8 cellular contexts compared by ENCODE assay signal in the genomic region with DNA sequence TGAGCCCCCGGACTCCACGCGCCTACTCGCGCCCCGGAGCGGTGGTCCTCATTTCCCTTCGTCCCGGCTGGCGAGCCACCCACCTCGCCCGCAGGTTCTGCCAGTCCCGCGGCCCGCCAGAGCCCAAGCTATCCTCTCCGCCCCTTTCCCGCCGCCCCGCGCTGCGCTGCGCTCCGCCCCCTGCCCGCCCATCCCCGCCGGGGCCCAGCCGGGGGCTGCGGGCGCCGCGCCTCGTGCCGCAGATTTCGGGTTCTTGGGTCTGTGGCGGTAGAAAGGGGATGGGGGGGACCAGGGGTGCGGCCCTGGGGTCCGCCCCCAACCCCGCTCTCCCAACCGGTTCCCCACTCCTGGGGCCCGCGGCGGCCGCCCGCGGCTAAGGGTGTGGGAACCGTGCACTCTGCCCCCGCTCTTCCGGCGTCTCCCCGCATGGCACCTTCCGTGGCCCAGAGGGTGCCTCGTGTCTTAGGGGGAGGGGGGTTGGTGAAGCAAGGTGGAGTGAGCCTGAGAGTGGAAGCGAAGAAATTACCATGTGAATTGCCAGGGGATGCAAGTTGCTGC.
DNase-seq lines count a peak whose midpoint lies in the region; ATAC-seq lines count a peak whose summit lies in the region.

No MANE protein-coding gene starts in this region.

- H3K9me3 Mint-ChIP-seq in activated naive CD8-positive, alpha-beta T cell treated with anti-CD3 and anti-CD28 coated beads, Interleukin-2, amount 10 ng/mL, durations not matched to agents 7 days and 5 days, result no peaks in the 10 kb centered on the region

- peaks cover 5% of the 10 kb centered on the region for H3K27me3 Mint-ChIP-seq in activated naive CD8-positive, alpha-beta T cell treated with anti-CD3 and anti-CD28 coated beads, Interleukin-2, amount 10 ng/mL, durations not matched to agents 7 days and 5 days

- H3K27ac ChIP-seq in SK-N-MC (peak overlapping the region; percentile 67; the same call in 1 of the 2 replicates), iPS-20b (ENCODE audit: low read length) (peak overlapping the region; percentile 71)

- peak overlapping the region; percentile 73 for H3K27ac Mint-ChIP-seq in activated naive CD8-positive, alpha-beta T cell treated with anti-CD3 and anti-CD28 coated beads, Interleukin-2, amount 10 ng/mL, durations not matched to agents 7 days and 5 days

- peak overlapping the region; percentile 79 for H3K9ac ChIP-seq in SK-N-MC (ENCODE audit: insufficient read length)
- H3K9ac ChIP-seq in iPS-20b (ENCODE audit: low read depth, low read length), result peak overlapping the region; percentile 94; the same call in 1 of the 2 replicates

- H3K4me1 ChIP-seq in iPS-20b (ENCODE audit: insufficient read depth, low read length), result peaks cover 16% of the 10 kb centered on the region

- no peaks in the 10 kb centered on the region for H3K9me3 ChIP-seq in SK-N-MC (ENCODE audit: low read depth, low read length)
- H3K9me3 ChIP-seq in iPS-20b (ENCODE audit: insufficient read depth, low read depth, low read length), result no peaks in the 10 kb centered on the region

- H3K36me3 ChIP-seq in SK-N-MC (ENCODE audit: insufficient read depth, low read length) (peaks cover 18% of the 10 kb centered on the region), iPS-20b (ENCODE audit: insufficient read depth, low read depth, low read length) (peaks cover 27% of the 10 kb centered on the region)

- H3K4me3 Mint-ChIP-seq in activated naive CD8-positive, alpha-beta T cell treated with anti-CD3 and anti-CD28 coated beads, Interleukin-2, amount 10 ng/mL, durations not matched to agents 7 days and 5 days, result peak overlapping the region; percentile 79

- DNase-seq in NCI-H1436 treated with DMSO at 0.1 percent for 48 hours (lab: John Stamatoyannopoulos, UW) (peak; percentile 3), NCI-H1436 (lab: John Stamatoyannopoulos, UW) (no peak), SK-N-MC (ENCODE audit: low read depth, low spot score) (no peak), NCI-H1048 (lab: John Stamatoyannopoulos, UW) (no peak)
- DNase-seq in activated naive CD8-positive, alpha-beta T cell treated with anti-CD3 and anti-CD28 coated beads, Interleukin-2, amount 10 ng/mL, durations not matched to agents 7 days and 5 days, result peak; percentile 62
- DNase-seq in stimulated activated CD4-positive, alpha-beta T cell treated with anti-CD3 and anti-CD28 coated beads, Interleukin-12 subunit alpha, Interleukin-12 subunit beta, amount 100 ng/mL, for 24 hours (ENCODE audit: low read depth in 2 of 2), result peak; percentile 38 to 51

- H3K36me3 Mint-ChIP-seq in activated naive CD8-positive, alpha-beta T cell treated with anti-CD3 and anti-CD28 coated beads, Interleukin-2, amount 10 ng/mL, durations not matched to agents 7 days and 5 days, result no peaks in the 10 kb centered on the region

- H3K4me1 Mint-ChIP-seq in activated naive CD8-positive, alpha-beta T cell treated with anti-CD3 and anti-CD28 coated beads, Interleukin-2, amount 10 ng/mL, durations not matched to agents 7 days and 5 days, result peaks cover 10% of the 10 kb centered on the region

- POLR2A ChIA-PET in activated naive CD8-positive, alpha-beta T cell treated with anti-CD3 and anti-CD28 coated beads, Interleukin-2, amount 10 ng/mL, durations not matched to agents 7 days and 5 days (lab: Charles Lee), result interaction anchor here (1.2 to 1.5 kb wide), 3 partner anchors 45 to 82 kb away, joined by 3 to 6 read pairs (median 3); no protein-coding TSS in a partner anchor

- peak; percentile 64 for ATAC-seq in activated naive CD8-positive, alpha-beta T cell treated with anti-CD3 and anti-CD28 coated beads, Interleukin-2, amount 10 ng/mL, durations not matched to agents 7 days and 5 days (ENCODE audit: low read depth)
- ATAC-seq in GM19467 (IDR thresholded peaks at IDR 0.05; ENCODE audit: unreplicated experiment), result no peak

- no peaks in the 10 kb centered on the region for H3K27me3 ChIP-seq in iPS-20b (ENCODE audit: insufficient read depth, low read length)

- H3K4me3 ChIP-seq in SK-N-MC, result peak overlapping the region; percentile 86
- peak overlapping the region; percentile 90 for H3K4me3 ChIP-seq in iPS-20b (ENCODE audit: low read length)

Comparison
In these comparisons a context has a peak if more than half of its experiments do, and no peak if none do; other contexts are left out.
1. DNase-seq: peak in NCI-H1436 treated with DMSO at 0.1 percent for 48 hours (single experiment), activated naive CD8-positive, alpha-beta T cell treated with anti-CD3 and anti-CD28 coated beads, Interleukin-2, amount 10 ng/mL, durations not matched to agents 7 days and 5 days (single experiment) and stimulated activated CD4-positive, alpha-beta T cell treated with anti-CD3 and anti-CD28 coated beads, Interleukin-12 subunit alpha, Interleukin-12 subunit beta, amount 100 ng/mL, for 24 hours (2 of 2); none in NCI-H1436 (single experiment), SK-N-MC (single experiment) and NCI-H1048 (single experiment).